Comparison of ENCODE assay signal across 29 cellular contexts in the genomic region with DNA sequence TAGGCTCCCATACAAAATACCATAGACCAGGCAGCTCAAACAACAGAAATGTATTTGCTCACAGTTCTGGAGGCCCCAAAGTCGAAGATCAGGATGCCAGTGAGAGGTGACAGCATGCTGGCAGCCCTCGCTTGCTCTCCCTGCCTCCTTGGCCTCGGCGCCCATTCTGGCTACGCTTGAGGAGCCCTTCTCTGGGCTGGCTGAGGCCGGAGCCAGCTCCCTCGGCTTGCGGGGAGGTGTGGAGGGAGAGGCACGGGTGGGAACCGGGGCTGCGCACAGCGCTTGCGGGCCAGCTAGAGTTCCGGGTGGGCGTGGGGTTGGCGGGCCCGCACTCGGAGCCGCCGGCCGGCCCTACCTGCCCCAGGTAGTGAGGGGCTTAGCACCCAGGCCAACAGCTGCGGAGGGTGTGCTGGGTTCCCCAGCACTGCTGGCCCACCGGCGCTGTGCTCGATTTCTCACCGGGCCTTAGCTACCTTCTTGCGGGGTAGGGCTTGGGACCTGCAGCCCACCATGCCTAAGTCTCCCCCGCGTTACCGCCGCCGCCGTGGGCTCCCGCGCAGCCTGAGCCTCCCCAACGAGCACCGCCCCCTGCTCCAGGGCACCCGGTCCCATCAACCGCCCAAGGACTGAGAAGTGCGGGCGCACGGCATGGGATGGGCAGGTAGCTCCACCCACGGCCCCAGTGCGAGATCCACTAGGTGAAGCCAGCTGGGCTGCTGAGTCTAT. TPM values are rescaled to one million over a fixed set of nuclear protein-coding genes. Genes with fewer than 3 reads are reported as not detected.
DNase-seq lines count a peak whose midpoint lies in the region; ATAC-seq, FAIRE-seq and TF ChIP-seq lines count a peak whose summit lies in the region.
"Had no signal": no experiment of that assay in that cellular context is flagged by ENCODE, and none has a peak within 500 bp of the region (broad histone marks: within the 10 kb centered on the region; RNA-seq: fewer than 3 reads in every experiment).

No MANE protein-coding gene starts in this region.

- H3K9ac ChIP-seq in ES-I3 (ENCODE audit: low read depth, low read length) = peak overlapping the region; percentile 50; the same call in 1 of the 2 replicates
- no peak overlapping the region for H3K9ac ChIP-seq in colonic mucosa (ENCODE audit: low read depth in 2 of 2, low read length in 2 of 2)
- H3K9ac ChIP-seq: parathyroid adenoma had no signal

- no peak for FAIRE-seq in GM19239 (lab: Jason Lieb, UNC)
- FAIRE-seq: bronchial epithelial cell, frontal cortex had no signal

- H3K4me1 ChIP-seq in ES-I3 (ENCODE audit: insufficient read depth, low read length) (peaks cover 14% of the 10 kb centered on the region), colonic mucosa (no peaks in the 10 kb centered on the region)
- H3K4me1 ChIP-seq: parathyroid adenoma had no signal

- intact Hi-C loops in activated CD4-positive, alpha-beta T cell treated with anti-CD3 and anti-CD28 coated beads for 36 hours (cut with DNase I, micrococcal nuclease) = no loop called here
- intact Hi-C loops in colonic mucosa (cut with DNase I) = no loop called here
- intact Hi-C loops in CD14-positive monocyte (cut with micrococcal nuclease) = loop anchor here in 1 of 2 donors (10.0 kb wide), 1 partner anchor 49 kb away; no protein-coding TSS in a partner anchor

- H3K9me3 ChIP-seq in ES-I3 (ENCODE audit: control insufficient read depth, insufficient read depth, low read length) = no peaks in the 10 kb centered on the region
- H3K9me3 ChIP-seq in colonic mucosa = no peaks in the 10 kb centered on the region
- H3K9me3 ChIP-seq: esophagus muscularis mucosa, right atrium auricular region, thyroid gland had no signal

- DNase-seq in activated CD4-positive, alpha-beta T cell treated with anti-CD3 and anti-CD28 coated beads for 36 hours = no peak
- DNase-seq in activated CD4-positive, alpha-beta T cell treated with anti-CD3 and anti-CD28 coated beads, Interleukin-2, amount 50 U/mL, for 4 hours = no peak
- peak; percentile 18 for DNase-seq in colonic mucosa
- peak; percentile 82 for DNase-seq in osteocyte (ENCODE audit: extremely low spot score, unreplicated experiment)
- DNase-seq in NCI-H146 treated with DMSO at 0.1 percent for 48 hours (lab: John Stamatoyannopoulos, UW; ENCODE audit: unreplicated experiment) = no peak
- no peak for DNase-seq in GM19239 (ENCODE audit: insufficient read length, low spot score)
- DNase-seq in CD14-positive monocyte (ENCODE audit: low spot score) = no peak
- DNase-seq: cortex of kidney; DMS 273 treated with DMSO at 0.1 percent for 48 hours; HFFc6; IMR-90; left lung; NCI-H1092; NCI-H187 treated with DMSO at 0.1 percent for 48 hours; NCI-H526 treated with DMSO at 0.1 percent for 48 hours; RPMI8226; stimulated activated CD4-positive, alpha-beta T cell treated with anti-CD3 and anti-CD28 coated beads, Interleukin-4, amount 100 ng/mL, for 4 hours; thyroid gland had no signal

- H3K4me3 Mint-ChIP-seq in activated CD4-positive, alpha-beta T cell treated with anti-CD3 and anti-CD28 coated beads for 36 hours = no peak overlapping the region
- H3K4me3 Mint-ChIP-seq in osteocyte (ENCODE audit: unreplicated experiment) = no peak overlapping the region
- H3K4me3 Mint-ChIP-seq in CD14-positive monocyte = no peak overlapping the region
- H3K4me3 Mint-ChIP-seq: HFFc6, nephron had no signal

- POLR2A ChIA-PET in activated CD4-positive, alpha-beta T cell treated with anti-CD3 and anti-CD28 coated beads for 36 hours (lab: Charles Lee) = interaction anchor here (1.1 to 2.1 kb wide), 8 partner anchors 17 to 95 kb away, joined by 4 to 64 read pairs (median 16); a partner anchor contains a TSS

- H3K9me3 Mint-ChIP-seq in activated CD4-positive, alpha-beta T cell treated with anti-CD3 and anti-CD28 coated beads for 36 hours (ENCODE audit: low read depth) = peaks cover 23% of the 10 kb centered on the region
- H3K9me3 Mint-ChIP-seq in osteocyte (ENCODE audit: unreplicated experiment) = no peaks in the 10 kb centered on the region
- H3K9me3 Mint-ChIP-seq in CD14-positive monocyte = peaks cover 0 to 9% (median 4%) of the 10 kb centered on the region in 7 donors
- H3K9me3 Mint-ChIP-seq: nephron had no signal

- no peaks in the 10 kb centered on the region for H3K27me3 ChIP-seq in colonic mucosa
- H3K27me3 ChIP-seq: esophagus muscularis mucosa, hepatocyte, left lung, right atrium auricular region, thyroid gland had no signal

- peaks cover 27% of the 10 kb centered on the region for H3K36me3 Mint-ChIP-seq in activated CD4-positive, alpha-beta T cell treated with anti-CD3 and anti-CD28 coated beads for 36 hours (ENCODE audit: low read depth)
- H3K36me3 Mint-ChIP-seq in osteocyte (ENCODE audit: unreplicated experiment) = no peaks in the 10 kb centered on the region
- H3K36me3 Mint-ChIP-seq in CD14-positive monocyte = no peaks in the 10 kb centered on the region

- H3K27me3 Mint-ChIP-seq in activated CD4-positive, alpha-beta T cell treated with anti-CD3 and anti-CD28 coated beads for 36 hours = no peaks in the 10 kb centered on the region
- H3K27me3 Mint-ChIP-seq in osteocyte (ENCODE audit: unreplicated experiment) = peaks cover 15% of the 10 kb centered on the region
- peaks cover 0 to 1% (median 0%) of the 10 kb centered on the region in 3 donors for H3K27me3 Mint-ChIP-seq in CD14-positive monocyte (ENCODE audit: low read depth in 3 of 3)
- H3K27me3 Mint-ChIP-seq: CD4-positive, alpha-beta memory T cell had no signal

- H3K36me3 ChIP-seq in ES-I3 (ENCODE audit: insufficient read depth, low read length) (no peaks in the 10 kb centered on the region), colonic mucosa (no peaks in the 10 kb centered on the region)
- H3K36me3 ChIP-seq: esophagus muscularis mucosa, left lung, right atrium auricular region, thyroid gland had no signal

- ATAC-seq in activated CD4-positive, alpha-beta T cell treated with anti-CD3 and anti-CD28 coated beads for 36 hours = no peak
- ATAC-seq: left lung had no signal

- CTCF ChIA-PET in activated CD4-positive, alpha-beta T cell treated with anti-CD3 and anti-CD28 coated beads for 36 hours (lab: Charles Lee) = interaction anchor here (0.9 to 8.8 kb wide), 12 partner anchors 16 to 145 kb away, joined by 3 to 165 read pairs (median 8); a partner anchor contains a TSS

- no peak overlapping the region for H3K4me3 ChIP-seq in colonic mucosa
- H3K4me3 ChIP-seq: esophagus muscularis mucosa, hepatocyte, left lung, right atrium auricular region, SK-N-MC, thyroid gland had no signal

- TF ChIP-seq CTCF in colonic mucosa (IDR thresholded peaks at IDR 0.05) = no peak
- TF ChIP-seq CTCF in osteocyte (IDR thresholded peaks at IDR 0.05) = no peak
- TF ChIP-seq CTCF in CD14-positive monocyte (IDR thresholded peaks at IDR 0.05) = no peak

- H3K27ac Mint-ChIP-seq in activated CD4-positive, alpha-beta T cell treated with anti-CD3 and anti-CD28 coated beads for 36 hours = peak overlapping the region; percentile 76
- no peak overlapping the region for H3K27ac Mint-ChIP-seq in osteocyte (ENCODE audit: unreplicated experiment)
- H3K27ac Mint-ChIP-seq in CD14-positive monocyte = no peak overlapping the region
- H3K27ac Mint-ChIP-seq: HFFc6, nephron had no signal

- peaks cover 57% of the 10 kb centered on the region for H3K4me1 Mint-ChIP-seq in activated CD4-positive, alpha-beta T cell treated with anti-CD3 and anti-CD28 coated beads for 36 hours
- H3K4me1 Mint-ChIP-seq in osteocyte (ENCODE audit: unreplicated experiment) (peaks cover 4% of the 10 kb centered on the region), CD14-positive monocyte (peaks cover 25% of the 10 kb centered on the region)

- H3K27ac ChIP-seq in colonic mucosa = no peak overlapping the region
- H3K27ac ChIP-seq: esophagus muscularis mucosa, hepatocyte, left lung, parathyroid adenoma, right atrium auricular region, thyroid gland had no signal

RNA-seq across cellular contexts. Expression of a gene that starts 32.6 kb away (rescaled TPM):
- total RNA-seq in activated CD4-positive, alpha-beta T cell treated with anti-CD3 and anti-CD28 coated beads for 36 hours = 100 to 1,000 TPM in 1 of 2 experiments, 10 to 100 TPM in 1; 90.0 to 109 TPM
- total RNA-seq in colonic mucosa (1 to 10 TPM; 5.5 to 6.5 TPM), osteocyte (0.34 and 0.48 TPM in 2 replicates)
- 10 to 100 TPM; 34.3 to 77.7 TPM for polyA plus RNA-seq in CD14-positive monocyte
- total RNA-seq: A172 had no signal

RNA-seq across cellular contexts. Expression of a gene that starts 35.6 kb away (rescaled TPM):
- 10 to 100 TPM; 36.2 to 41.3 TPM for total RNA-seq in activated CD4-positive, alpha-beta T cell treated with anti-CD3 and anti-CD28 coated beads for 36 hours
- total RNA-seq in colonic mucosa (100 to 1,000 TPM; 139 to 285 TPM), osteocyte (90.2 and 93.1 TPM in 2 replicates)
- 100 to 1,000 TPM; 200 to 208 TPM for polyA plus RNA-seq in CD14-positive monocyte

Comparison
In these comparisons a context has a peak if more than half of its experiments do, and no peak if none do; other contexts are left out.
1. DNase-seq: peak in colonic mucosa (single experiment) and osteocyte (single experiment); none in activated CD4-positive, alpha-beta T cell treated with anti-CD3 and anti-CD28 coated beads for 36 hours (single experiment), activated CD4-positive, alpha-beta T cell treated with anti-CD3 and anti-CD28 coated beads, Interleukin-2, amount 50 U/mL, for 4 hours (0 of 2), NCI-H146 treated with DMSO at 0.1 percent for 48 hours (single experiment), GM19239 (single experiment) and CD14-positive monocyte (single experiment).
2. RNA of a gene that starts 32.6 kb away (total RNA-seq): 90.0 to 109 TPM in activated CD4-positive, alpha-beta T cell treated with anti-CD3 and anti-CD28 coated beads for 36 hours; 5.5 to 6.5 TPM in colonic mucosa and 0.34 to 0.48 TPM in osteocyte; every median in the first group is over 10 times any median in the second.